ENCODE assay signal across 8 cellular contexts in the genomic region with DNA sequence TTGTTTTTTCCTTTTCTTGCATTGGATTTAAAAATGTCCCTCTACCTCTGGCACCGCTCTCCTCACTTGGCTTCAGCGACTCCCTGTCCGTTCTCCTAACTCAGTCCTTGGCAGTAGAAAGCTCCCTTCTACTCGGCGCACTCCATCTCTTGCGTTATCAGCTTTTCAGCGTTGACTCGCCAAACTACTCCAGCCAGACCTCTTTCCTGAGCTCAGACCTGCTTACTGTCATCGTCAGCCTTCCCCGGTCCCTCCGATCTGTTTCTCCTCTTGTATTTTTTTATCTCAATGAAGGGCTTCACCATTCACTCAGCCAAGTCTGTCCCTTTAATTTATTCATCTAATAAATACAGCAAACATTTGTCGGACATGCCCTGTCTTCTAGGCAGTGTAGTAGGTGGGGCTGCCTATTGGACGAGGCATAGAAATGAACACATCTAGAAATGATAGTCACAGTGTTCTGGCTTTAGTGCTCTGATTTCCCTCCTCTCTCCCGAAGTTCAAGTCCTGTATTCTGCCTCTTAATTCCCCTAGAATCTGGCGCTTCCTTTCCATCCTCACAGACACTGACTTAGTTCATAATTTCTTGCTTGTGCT. TPM values are rescaled to one million over a fixed set of nuclear protein-coding genes. Genes with fewer than 3 reads are reported as not detected.
A peak's percentile ranks its signal among the peaks of the same experiment; 100 is the strongest.
DNase-seq lines count a peak whose midpoint lies in the region; ATAC-seq and TF ChIP-seq lines count a peak whose summit lies in the region.

No MANE protein-coding gene starts in this region.

- ATAC-seq in left lung, result peak; percentile 54
- no peak for ATAC-seq in HG03196 (IDR thresholded peaks at IDR 0.05; ENCODE audit: unreplicated experiment)

- intact Hi-C loops in left lung (cut with DNase I), result no loop called here

- peak overlapping the region; percentile 85 for H3K4me3 ChIP-seq in HAP-1
- H3K4me3 ChIP-seq in left lung, result peak overlapping the region; percentile 63 to 85
- peak overlapping the region; percentile 55 to 92 (median 72) for H3K4me3 ChIP-seq in tibial nerve

- H3K4me1 ChIP-seq in HAP-1 (0 out of 2 replicates have a peak, but pooled peaks cover 2% of the 10 kb centered on the region), left lung (peaks cover 9 to 12% of the 10 kb centered on the region in 2 donors), tibial nerve (peaks cover 0 to 30% (median 11%) of the 10 kb centered on the region in 4 donors)

- H3K27ac ChIP-seq in left lung (peak overlapping the region; percentile 87 to 97), tibial nerve (peak overlapping the region; percentile 71 to 95 (median 86))

- H3K9me3 ChIP-seq in HAP-1 (no peaks in the 10 kb centered on the region), left lung (no peaks in the 10 kb centered on the region), tibial nerve (no peaks in the 10 kb centered on the region)

- 5 to 6% methylated on average over 15 of the region's 15 CpGs for WGBS in tibial nerve, 2 donors

- peak; percentile 38 for DNase-seq in Daoy (ENCODE audit: low read depth)
- DNase-seq in HAP-1 (ENCODE audit: low spot score in 2 of 2), result no peak
- peak; percentile 45 for DNase-seq in NCI-H748 (lab: John Stamatoyannopoulos, UW; ENCODE audit: unreplicated experiment)
- DNase-seq in cerebellum (ENCODE audit: low spot score), result peak; percentile 53
- DNase-seq in left lung, result peak in 1 of 2 donors; percentile 42
- DNase-seq in tibial nerve (ENCODE audit: low spot score in 2 of 2), result no peak
- DNase-seq in NCI-H1048 (lab: John Stamatoyannopoulos, UW), result no peak

- TF ChIP-seq POLR2A in tibial nerve (IDR thresholded peaks at IDR 0.05), result no peak

- no peak for TF ChIP-seq EP300 in tibial nerve (IDR thresholded peaks at IDR 0.05)

- H3K36me3 ChIP-seq in HAP-1 (replicated peaks), result no peaks in the 10 kb centered on the region
- no peaks in the 10 kb centered on the region for H3K36me3 ChIP-seq in left lung
- no peaks in the 10 kb centered on the region for H3K36me3 ChIP-seq in tibial nerve

- no peaks in the 10 kb centered on the region for H3K27me3 ChIP-seq in HAP-1 (ENCODE audit: low read depth)
- H3K27me3 ChIP-seq in left lung, result no peaks in the 10 kb centered on the region
- H3K27me3 ChIP-seq in tibial nerve, result no peaks in the 10 kb centered on the region

- TF ChIP-seq CTCF in left lung (IDR thresholded peaks at IDR 0.05), result no peak
- TF ChIP-seq CTCF in tibial nerve (IDR thresholded peaks at IDR 0.05), result no peak

- in situ Hi-C loops in HAP-1 (cut with MboI; ENCODE audit: low sequenced_read_pairs), result no loop called here

RNA-seq across cellular contexts. Expression of a gene that starts 0.9 kb away (rescaled TPM):
- total RNA-seq in Daoy (2014; rRNA removed; shearing (Covaris generic)), result 28.0 and 31.0 TPM in 2 replicates
- total RNA-seq in cerebellum (35.1 TPM), left lung (10 to 100 TPM; 27.4 to 31.0 TPM), tibial nerve (10 to 100 TPM; 23.9 to 53.4 (median 39.4) TPM)

RNA-seq across cellular contexts. Expression of a gene that starts 12.5 kb away (rescaled TPM):
- total RNA-seq in Daoy (2014; rRNA removed; shearing (Covaris generic)), result 9.3 and 14.8 TPM in 2 replicates
- total RNA-seq in cerebellum (26.6 TPM), left lung (10 to 100 TPM; 24.1 to 39.5 TPM), tibial nerve (10 to 100 TPM; 23.2 to 35.1 (median 26.0) TPM)

RNA-seq across cellular contexts. Expression of a gene that starts 37.4 kb away (rescaled TPM):
- total RNA-seq in Daoy (2014; rRNA removed; shearing (Covaris generic)), result 1.4 and 2.9 TPM in 2 replicates
- 7.6 TPM for total RNA-seq in cerebellum
- 1 to 10 TPM; 6.4 to 9.0 TPM for total RNA-seq in left lung
- total RNA-seq in tibial nerve, result 1 to 10 TPM; 4.3 to 9.4 (median 6.6) TPM

Comparison
In these comparisons a context has a peak if more than half of its experiments do, and no peak if none do; other contexts are left out.
1. DNase-seq: peak in Daoy (single experiment), NCI-H748 (single experiment) and cerebellum (single experiment); none in HAP-1 (0 of 2), tibial nerve (0 of 2) and NCI-H1048 (single experiment).
2. Peak in every context shown above with its lines, with median percentiles within 50 percentile points of each other: H3K4me3 ChIP-seq.